In genomic region chr9:120868676-120869359, GRCh38 we compare ENCODE assay signal across 8 cellular contexts. TPM values are rescaled to one million over a fixed set of nuclear protein-coding genes. Genes with fewer than 3 reads are reported as not detected.
A peak's percentile ranks its signal among the peaks of the same experiment; 100 is the strongest.
DNase-seq lines count a peak whose midpoint lies in the region; ATAC-seq and TF ChIP-seq lines count a peak whose summit lies in the region.

No MANE protein-coding gene starts in this region.

- intact Hi-C loops in activated CD8-positive, alpha-beta T cell treated with anti-CD3 and anti-CD28 coated beads for 36 hours (cut with micrococcal nuclease), result no loop called here

- POLR2A ChIA-PET in activated CD8-positive, alpha-beta T cell treated with anti-CD3 and anti-CD28 coated beads for 36 hours (lab: Charles Lee), result interaction anchor here (1.1 to 67.1 kb wide), 5 partner anchors 10 to 207 kb away, joined by 3 to 2439 read pairs (median 6); partner anchors contain the start of genes PSMD5 and TRAF1

- no peak overlapping the region for H3K27ac ChIP-seq in ectodermal cell (ENCODE audit: insufficient read depth, low read depth, low read length, poor library complexity, severe bottlenecking)

- H3K27me3 ChIP-seq in ectodermal cell (ENCODE audit: control insufficient read depth, insufficient read depth, low read length, poor library complexity, severe bottlenecking), result no peaks in the 10 kb centered on the region

- H3K4me3 ChIP-seq in ectodermal cell (ENCODE audit: insufficient read depth, low read depth, low read length), result peak overlapping the region; percentile 41

- peak; percentile 94 for ATAC-seq in HG02885 (IDR thresholded peaks at IDR 0.05; ENCODE audit: poor library complexity, unreplicated experiment)
- peak; percentile 91 for ATAC-seq in activated CD8-positive, alpha-beta T cell treated with anti-CD3 and anti-CD28 coated beads for 36 hours

- TF ChIP-seq CTCF in activated CD8-positive, alpha-beta T cell treated with anti-CD3 and anti-CD28 coated beads for 36 hours (IDR thresholded peaks at IDR 0.05), result peak; percentile 51

- no peaks in the 10 kb centered on the region for H3K9me3 ChIP-seq in ectodermal cell (ENCODE audit: control insufficient read depth, low read length)

- H3K4me1 ChIP-seq in ectodermal cell (ENCODE audit: control insufficient read depth, insufficient read depth, low read length), result no peaks in the 10 kb centered on the region

- CTCF ChIA-PET in activated CD8-positive, alpha-beta T cell treated with anti-CD3 and anti-CD28 coated beads for 36 hours (lab: Charles Lee), result interaction anchor here (0.7 to 2.8 kb wide), 16 partner anchors 9 to 119 kb away, joined by 3 to 11 read pairs (median 6); partner anchors contain the start of gene TRAF1

- no peaks in the 10 kb centered on the region for H3K27me3 Mint-ChIP-seq in activated CD8-positive, alpha-beta T cell treated with anti-CD3 and anti-CD28 coated beads for 36 hours

- 6 to 10% methylated on average over 45 to 50 of the region's 52 CpGs for WGBS in ectodermal cell, 2 experiments

- DNase-seq in NCI-H345 (lab: John Stamatoyannopoulos, UW) (peak; percentile 15), NCI-H345 treated with DMSO at 0.1 percent for 48 hours (lab: John Stamatoyannopoulos, UW; ENCODE audit: unreplicated experiment) (no peak), NCI-H2227 (lab: John Stamatoyannopoulos, UW; ENCODE audit: unreplicated experiment) (peak; percentile 82), lung microvascular endothelial cell (ENCODE audit: low read depth in 2 of 2) (peak; percentile 89 to 92)
- peak; percentile 98 for DNase-seq in activated CD8-positive, alpha-beta T cell treated with anti-CD3 and anti-CD28 coated beads for 36 hours
- peak; percentile 95 to 96 (median 95) for DNase-seq in stimulated activated CD4-positive, alpha-beta T cell treated with anti-CD3 and anti-CD28 coated beads, TNF-alpha, amount 100 ng/mL, for 4 hours (ENCODE audit: low read depth in 3 of 3)

- no peaks in the 10 kb centered on the region for H3K9me3 Mint-ChIP-seq in activated CD8-positive, alpha-beta T cell treated with anti-CD3 and anti-CD28 coated beads for 36 hours

- H3K36me3 ChIP-seq in ectodermal cell (ENCODE audit: control insufficient read depth, insufficient read depth, low read length), result no peaks in the 10 kb centered on the region

- peaks cover 79% of the 10 kb centered on the region for H3K36me3 Mint-ChIP-seq in activated CD8-positive, alpha-beta T cell treated with anti-CD3 and anti-CD28 coated beads for 36 hours (ENCODE audit: low read depth)

- peak overlapping the region; percentile 97 for H3K27ac Mint-ChIP-seq in activated CD8-positive, alpha-beta T cell treated with anti-CD3 and anti-CD28 coated beads for 36 hours

- peaks cover 47% of the 10 kb centered on the region for H3K4me1 Mint-ChIP-seq in activated CD8-positive, alpha-beta T cell treated with anti-CD3 and anti-CD28 coated beads for 36 hours (ENCODE audit: low read depth)

- peak overlapping the region; percentile 81 for H3K4me3 Mint-ChIP-seq in activated CD8-positive, alpha-beta T cell treated with anti-CD3 and anti-CD28 coated beads for 36 hours

RNA-seq across cellular contexts. Expression of gene PHF19, which starts 8.2 kb away (rescaled TPM):
- total RNA-seq in activated CD8-positive, alpha-beta T cell treated with anti-CD3 and anti-CD28 coated beads for 36 hours, result 100 to 1,000 TPM; 210 to 216 TPM
- 26.2 TPM for polyA plus RNA-seq in ectodermal cell (2013, experiment 1 of 4)
- polyA plus RNA-seq in ectodermal cell (2013, experiment 2 of 4), result 27.1 TPM
- polyA plus RNA-seq in ectodermal cell (2013, experiment 3 of 4), result 21.0 TPM
- 28.5 TPM for polyA plus RNA-seq in ectodermal cell (2013, experiment 4 of 4)
- total RNA-seq in lung microvascular endothelial cell, result 9.3 and 22.2 TPM in 2 replicates

RNA-seq across cellular contexts. Expression of gene PSMD5, which starts 26.1 kb away (rescaled TPM):
- total RNA-seq in activated CD8-positive, alpha-beta T cell treated with anti-CD3 and anti-CD28 coated beads for 36 hours, result 10 to 100 TPM; 52.3 to 55.3 TPM
- 37.9 TPM for polyA plus RNA-seq in ectodermal cell (2013, experiment 1 of 4)
- 46.8 TPM for polyA plus RNA-seq in ectodermal cell (2013, experiment 2 of 4)
- polyA plus RNA-seq in ectodermal cell (2013, experiment 3 of 4), result 34.2 TPM
- 35.2 TPM for polyA plus RNA-seq in ectodermal cell (2013, experiment 4 of 4)
- total RNA-seq in lung microvascular endothelial cell, result 17.3 and 18.7 TPM in 2 replicates

RNA-seq across cellular contexts. Expression of gene TRAF1, which starts 57.8 kb away (rescaled TPM):
- 100 to 1,000 TPM; 147 to 150 TPM for total RNA-seq in activated CD8-positive, alpha-beta T cell treated with anti-CD3 and anti-CD28 coated beads for 36 hours
- polyA plus RNA-seq in ectodermal cell (2013, experiment 1 of 4), result 3.4 TPM
- 3.3 TPM for polyA plus RNA-seq in ectodermal cell (2013, experiment 2 of 4)
- polyA plus RNA-seq in ectodermal cell (2013, experiment 3 of 4), result 3.0 TPM
- polyA plus RNA-seq in ectodermal cell (2013, experiment 4 of 4), result 3.6 TPM
- total RNA-seq in lung microvascular endothelial cell, result 0.60 and 1.1 TPM in 2 replicates

Comparison
In these comparisons a context has a peak if more than half of its experiments do, and no peak if none do; other contexts are left out.
1. RNA of gene TRAF1, which starts 57.8 kb away (total RNA-seq): 147 to 150 TPM in activated CD8-positive, alpha-beta T cell treated with anti-CD3 and anti-CD28 coated beads for 36 hours; 0.60 to 1.1 TPM in lung microvascular endothelial cell; every median in the first group is over 10 times any median in the second.